22 cellular contexts compared by ENCODE assay signal in genomic region chr17:67801626-67802175, GRCh38. TPM values are rescaled to one million over a fixed set of nuclear protein-coding genes. Genes with fewer than 3 reads are reported as not detected.
A peak's percentile ranks its signal among the peaks of the same experiment; 100 is the strongest.
DNase-seq lines count a peak whose midpoint lies in the region; ATAC-seq, FAIRE-seq and TF ChIP-seq lines count a peak whose summit lies in the region.
"Had no signal": no experiment of that assay in that cellular context is flagged by ENCODE, and none has a peak within 500 bp of the region (broad histone marks: within the 10 kb centered on the region; RNA-seq: fewer than 3 reads in every experiment).

No MANE protein-coding gene starts in this region.

- no peaks in the 10 kb centered on the region for H3K4me1 Mint-ChIP-seq in activated T-cell treated with anti-CD3 and anti-CD28 coated beads, Interleukin-2, amount 50 U/mL, for 24 hours (ENCODE audit: low read depth)
- H3K4me1 Mint-ChIP-seq in CD14-positive monocyte, result peaks cover 4% of the 10 kb centered on the region

- H3K79me2 ChIP-seq in KMS-11 (ENCODE audit: insufficient read depth, low read depth), result no peaks in the 10 kb centered on the region
- H3K79me2 ChIP-seq in keratinocyte (ENCODE audit: control insufficient read depth, insufficient read depth, low read length), result no peaks in the 10 kb centered on the region

- no peaks in the 10 kb centered on the region for H3K27me3 ChIP-seq in KMS-11 (ENCODE audit: insufficient read depth, low read depth)
- H3K27me3 ChIP-seq in keratinocyte (ENCODE audit: control insufficient read depth, extremely low read depth, insufficient read depth, low read length), result no peaks in the 10 kb centered on the region
- H3K27me3 ChIP-seq: BE2C, cardiac muscle cell, spleen, transverse colon had no signal

- FAIRE-seq in keratinocyte (lab: Jason Lieb, UNC), result no peak

- intact Hi-C loops in CD14-positive monocyte (cut with micrococcal nuclease), result no loop called here

- H3K4me1 ChIP-seq in KMS-11 (ENCODE audit: low read depth, poor library complexity, severe bottlenecking), result no peaks in the 10 kb centered on the region
- no peaks in the 10 kb centered on the region for H3K4me1 ChIP-seq in keratinocyte (ENCODE audit: control insufficient read depth, extremely low read depth, insufficient read depth, low read length)
- H3K4me1 ChIP-seq: BE2C, transverse colon had no signal

- H2AFZ ChIP-seq in KMS-11 (ENCODE audit: low read depth) (no peak overlapping the region), keratinocyte (ENCODE audit: control insufficient read depth, low read length) (peak overlapping the region; percentile 74)

- H3K4me2 ChIP-seq in KMS-11, result no peak overlapping the region
- no peak overlapping the region for H3K4me2 ChIP-seq in keratinocyte (ENCODE audit: control insufficient read depth, extremely low read depth, insufficient read depth, low read depth, low read length)

- dilution Hi-C loops in keratinocyte (cut with MboI; ENCODE audit: extremely low pct_ligation_motif_present, low sequenced_read_pairs), result no loop called here

- no peak overlapping the region for H3K4me3 ChIP-seq in KMS-11 (IDR thresholded peaks at IDR 0.05; ENCODE audit: insufficient read depth, low read depth, low read length)
- H3K4me3 ChIP-seq in astrocyte of the cerebellum (ENCODE audit: low read depth, low read length), result no peak overlapping the region
- no peak overlapping the region for H3K4me3 ChIP-seq in keratinocyte (ENCODE audit: control insufficient read depth in 2 of 3, extremely low read depth in 1 of 3, insufficient read depth in 2 of 3, low read depth in 1 of 3, low read length in 3 of 3)
- H3K4me3 ChIP-seq: cardiac muscle cell, spleen, transverse colon had no signal

- H3K9me3 Mint-ChIP-seq in activated T-cell treated with anti-CD3 and anti-CD28 coated beads, Interleukin-2, amount 50 U/mL, for 24 hours, result no peaks in the 10 kb centered on the region
- H3K9me3 Mint-ChIP-seq in CD14-positive monocyte, result no peaks in the 10 kb centered on the region
- H3K9me3 Mint-ChIP-seq: activated T-helper 1 cell treated with anti-CD3 and anti-CD28 coated beads, Interleukin-12 subunit alpha, Interleukin-12 subunit beta, Interleukin-2, Interleukin-4 antibody, amounts not matched to agents 30 ng/mL and 10 ng/mL and 1 ng/mL, durations not matched to agents 14 hours and 24 hours and 36 hours; natural killer cell treated with Interleukin-12 subunit alpha and Interleukin-12 subunit beta and Interleukin-15 and Interleukin-18, amount 100 ng/mL, for 72 hours had no signal

- ATAC-seq in HG03135 (IDR thresholded peaks at IDR 0.05; ENCODE audit: unreplicated experiment), result no peak
- ATAC-seq: natural killer cell treated with Interleukin-12 subunit alpha and Interleukin-12 subunit beta and Interleukin-15 and Interleukin-18, amount 100 ng/mL, for 72 hours had no signal

- H3K27ac Mint-ChIP-seq in activated T-cell treated with anti-CD3 and anti-CD28 coated beads, Interleukin-2, amount 50 U/mL, for 24 hours, result no peak overlapping the region
- no peak overlapping the region for H3K27ac Mint-ChIP-seq in CD14-positive monocyte
- H3K27ac Mint-ChIP-seq: activated T-helper 1 cell treated with anti-CD3 and anti-CD28 coated beads, Interleukin-12 subunit alpha, Interleukin-12 subunit beta, Interleukin-2, Interleukin-4 antibody, amounts not matched to agents 30 ng/mL and 10 ng/mL and 1 ng/mL, durations not matched to agents 14 hours and 24 hours and 36 hours; natural killer cell treated with Interleukin-12 subunit alpha and Interleukin-12 subunit beta and Interleukin-15 and Interleukin-18, amount 100 ng/mL, for 72 hours; progenitor cell of endocrine pancreas had no signal

- H3K9me1 ChIP-seq in keratinocyte (ENCODE audit: control insufficient read depth, extremely low read depth, insufficient read depth, low read length), result no peaks in the 10 kb centered on the region

- no peak overlapping the region for H3K4me3 Mint-ChIP-seq in activated T-cell treated with anti-CD3 and anti-CD28 coated beads, Interleukin-2, amount 50 U/mL, for 24 hours
- H3K4me3 Mint-ChIP-seq in CD14-positive monocyte, result no peak overlapping the region
- H3K4me3 Mint-ChIP-seq: activated T-helper 1 cell treated with anti-CD3 and anti-CD28 coated beads, Interleukin-12 subunit alpha, Interleukin-12 subunit beta, Interleukin-2, Interleukin-4 antibody, amounts not matched to agents 30 ng/mL and 10 ng/mL and 1 ng/mL, durations not matched to agents 14 hours and 24 hours and 36 hours; natural killer cell treated with Interleukin-12 subunit alpha and Interleukin-12 subunit beta and Interleukin-15 and Interleukin-18, amount 100 ng/mL, for 72 hours had no signal

- H4K20me1 ChIP-seq in KMS-11 (ENCODE audit: insufficient read depth) (no peaks in the 10 kb centered on the region), keratinocyte (ENCODE audit: control insufficient read depth, extremely low read depth, insufficient read depth, low read length) (no peaks in the 10 kb centered on the region)

- no peaks in the 10 kb centered on the region for H3K27me3 Mint-ChIP-seq in activated T-cell treated with anti-CD3 and anti-CD28 coated beads, Interleukin-2, amount 50 U/mL, for 24 hours
- peaks cover 2 to 8% (median 7%) of the 10 kb centered on the region in 3 donors for H3K27me3 Mint-ChIP-seq in CD14-positive monocyte (ENCODE audit: low read depth in 3 of 3)

- in situ Hi-C loops in astrocyte of the cerebellum (cut with HindIII; ENCODE audit: low sequenced_read_pairs), result loop anchor here (5.0 kb wide), 1 partner anchor 61 kb away; no protein-coding TSS in a partner anchor

- H3K27ac ChIP-seq in KMS-11, result no peak overlapping the region
- H3K27ac ChIP-seq in keratinocyte (ENCODE audit: control insufficient read depth, insufficient read depth, low read length), result no peak overlapping the region
- H3K27ac ChIP-seq: cardiac muscle cell, spleen, transverse colon had no signal

- no peaks in the 10 kb centered on the region for H3K36me3 Mint-ChIP-seq in activated T-cell treated with anti-CD3 and anti-CD28 coated beads, Interleukin-2, amount 50 U/mL, for 24 hours (ENCODE audit: low read depth)
- H3K36me3 Mint-ChIP-seq in CD14-positive monocyte, result no peaks in the 10 kb centered on the region
- H3K36me3 Mint-ChIP-seq: natural killer cell treated with Interleukin-12 subunit alpha and Interleukin-12 subunit beta and Interleukin-15 and Interleukin-18, amount 100 ng/mL, for 72 hours had no signal

- no peaks in the 10 kb centered on the region for H3K9me3 ChIP-seq in keratinocyte (ENCODE audit: control insufficient read depth, low read depth, low read length)
- H3K9me3 ChIP-seq: BE2C, spleen, transverse colon had no signal

- TF ChIP-seq CTCF in GM12873 (IDR thresholded peaks at IDR 0.05; ENCODE audit: insufficient read depth, low read depth, low read length, missing control alignments), result peak; percentile 27
- peak; percentile 40 for TF ChIP-seq CTCF in KMS-11 (conservative IDR thresholded peaks at IDR 0.05; ENCODE audit: low read depth, low read length)
- peak; percentile 3 for TF ChIP-seq CTCF in astrocyte of the cerebellum (IDR thresholded peaks at IDR 0.05; ENCODE audit: low read depth, low read length, missing control alignments)
- peak in 1 of 3 experiments; percentile 45 for TF ChIP-seq CTCF in keratinocyte (optimal IDR thresholded peaks at IDR 0.05 in 1 of 3, IDR thresholded peaks at IDR 0.05 in 1 of 3, conservative IDR thresholded peaks at IDR 0.05 in 1 of 3; ENCODE audit: extremely low read depth in 1 of 3, insufficient read depth in 2 of 3, low read length in 3 of 3)
- no peak for TF ChIP-seq CTCF in CD14-positive monocyte (IDR thresholded peaks at IDR 0.05)

- H3K9ac ChIP-seq in KMS-11 (no peak overlapping the region), keratinocyte (ENCODE audit: control insufficient read depth, extremely low read depth, insufficient read depth, low read length) (no peak overlapping the region)

- DNase-seq in astrocyte of the cerebellum (ENCODE audit: low read depth) (no peak), keratinocyte (ENCODE audit: low read depth, low spot score) (no peak), T-helper 9 cell (no peak), CD14-positive monocyte (ENCODE audit: low spot score) (no peak)
- no peak for DNase-seq in activated T-cell treated with anti-CD3 and anti-CD28 coated beads, Interleukin-2, amount 50 U/mL, for 24 hours
- DNase-seq: activated CD4-positive, CD25-positive, alpha-beta regulatory T cell; activated CD8-positive, alpha-beta memory T cell treated with anti-CD3 and anti-CD28 coated beads for 24 hours; BE2C; DMS153; KG1; mesenchymal stem cell; NCI-H2227 treated with DMSO at 0.1 percent for 48 hours; Right ventricle myocardium superior; spleen; transverse colon had no signal

- no peaks in the 10 kb centered on the region for H3K36me3 ChIP-seq in KMS-11 (ENCODE audit: insufficient read depth)
- H3K36me3 ChIP-seq in keratinocyte (ENCODE audit: control insufficient read depth in 2 of 2, extremely low read depth in 1 of 2, insufficient read depth in 2 of 2, low read length in 2 of 2), result no peaks in the 10 kb centered on the region
- H3K36me3 ChIP-seq: BE2C, cardiac muscle cell, spleen, transverse colon had no signal

RNA-seq across cellular contexts. Expression of gene BPTF, which starts 23.6 kb away (rescaled TPM):
- 19.7 to 42.0 TPM (median 28.3 TPM) in 3 replicates for polyA plus RNA-seq in keratinocyte
- polyA plus RNA-seq in keratinocyte (2011; ENCODE audit: low read depth), result 92.8 TPM
- polyA plus RNA-seq in keratinocyte (2011; cell fraction: cytosol; rRNA removed), result 17.7 and 27.8 TPM in 2 replicates
- 63.3 and 69.2 TPM in 2 replicates for polyA plus RNA-seq in keratinocyte (2011; cell fraction: nucleus; rRNA removed)
- 26.0 and 27.1 TPM in 2 replicates for polyA plus RNA-seq in keratinocyte (2012; ENCODE audit: low replicate concordance)
- polyA minus RNA-seq in keratinocyte, result 57.4 to 108 TPM (median 60.5 TPM) in 3 replicates
- polyA minus RNA-seq in keratinocyte (2011; cell fraction: cytosol; rRNA and poly(A)+ RNA removed), result 24.9 TPM
- polyA minus RNA-seq in keratinocyte (2011; cell fraction: nucleus; rRNA and poly(A)+ RNA removed), result 54.7 and 106 TPM in 2 replicates
- 1 to 10 TPM; 1.9 to 4.5 TPM for polyA plus RNA-seq in CD14-positive monocyte
